In the genomic region with DNA sequence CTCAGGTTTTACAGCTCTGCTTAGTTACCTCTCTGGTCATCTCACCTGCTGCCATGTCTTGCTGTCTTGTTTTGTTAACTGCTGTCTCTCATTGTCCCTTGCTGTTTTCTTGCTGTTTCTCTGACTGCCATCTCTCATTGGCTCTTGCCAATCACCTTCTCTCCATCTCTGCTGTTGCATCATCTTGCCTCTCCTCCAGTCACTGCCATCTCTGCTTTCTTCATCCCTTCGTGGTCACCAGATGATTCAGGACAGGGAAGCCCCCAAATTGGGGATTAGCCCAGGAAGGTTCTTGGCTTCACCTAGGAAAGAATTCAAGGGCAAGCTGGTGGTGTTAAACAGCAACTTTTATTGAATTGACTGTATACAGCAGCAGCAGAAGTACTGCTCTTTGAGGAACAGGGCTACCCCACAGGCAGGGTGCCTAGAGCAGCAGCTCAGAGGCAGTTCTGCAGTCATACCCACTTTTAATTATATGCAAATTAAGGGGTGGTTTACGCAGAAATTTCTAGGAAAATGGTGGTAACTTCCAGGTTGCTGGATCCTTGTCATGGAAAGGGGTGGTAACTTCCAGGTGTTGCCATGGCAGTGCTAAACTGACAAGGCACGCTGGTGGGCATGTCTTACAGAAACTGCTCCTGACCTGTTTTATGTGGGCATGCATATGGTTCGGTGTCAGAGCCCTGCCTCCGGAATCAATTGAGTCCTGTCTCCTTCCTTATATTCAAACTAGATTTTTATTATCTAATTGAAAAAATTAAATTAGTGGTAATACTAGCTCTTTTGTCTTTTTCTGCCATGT, we compare ENCODE assay signal across 1 cellular context.
TF ChIP-seq lines count a peak whose summit lies in the region.

No MANE protein-coding gene starts in this region.

TF ChIP-seq in K562, 482 proteins besides CTCF, POLR2A, EP300 and RAD21 (continued from another document):
- TF ChIP-seq E2F1 (CRISPR knock-in tag; IDR thresholded peaks at IDR 0.05), result no peak
- TF ChIP-seq ZNF133 (CRISPR knock-in tag; IDR thresholded peaks at IDR 0.05), result no peak
- 0 out of 2 replicates have a peak, but pooled peaks have one; percentile 32 for TF ChIP-seq ATF7 (IDR thresholded peaks at IDR 0.05)
- TF ChIP-seq, protein P1, sequence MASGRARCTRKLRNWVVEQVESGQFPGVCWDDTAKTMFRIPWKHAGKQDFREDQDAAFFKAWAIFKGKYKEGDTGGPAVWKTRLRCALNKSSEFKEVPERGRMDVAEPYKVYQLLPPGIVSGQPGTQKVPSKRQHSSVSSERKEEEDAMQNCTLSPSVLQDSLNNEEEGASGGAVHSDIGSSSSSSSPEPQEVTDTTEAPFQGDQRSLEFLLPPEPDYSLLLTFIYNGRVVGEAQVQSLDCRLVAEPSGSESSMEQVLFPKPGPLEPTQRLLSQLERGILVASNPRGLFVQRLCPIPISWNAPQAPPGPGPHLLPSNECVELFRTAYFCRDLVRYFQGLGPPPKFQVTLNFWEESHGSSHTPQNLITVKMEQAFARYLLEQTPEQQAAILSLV (tag; IDR thresholded peaks at IDR 0.05), result peak; percentile 83
- TF ChIP-seq PKNOX1 (IDR thresholded peaks at IDR 0.05), result 0 out of 2 replicates have a peak, but pooled peaks have one; percentile 6
- TF ChIP-seq MCM7 (IDR thresholded peaks at IDR 0.05), result no peak
- no peak for TF ChIP-seq HMGXB4 (CRISPR knock-in tag; IDR thresholded peaks at IDR 0.05)
- 0 out of 2 replicates have a peak, but pooled peaks have one; percentile 30 for TF ChIP-seq CTBP1 (IDR thresholded peaks at IDR 0.05; ENCODE audit: borderline replicate concordance)
- TF ChIP-seq, protein P2, sequence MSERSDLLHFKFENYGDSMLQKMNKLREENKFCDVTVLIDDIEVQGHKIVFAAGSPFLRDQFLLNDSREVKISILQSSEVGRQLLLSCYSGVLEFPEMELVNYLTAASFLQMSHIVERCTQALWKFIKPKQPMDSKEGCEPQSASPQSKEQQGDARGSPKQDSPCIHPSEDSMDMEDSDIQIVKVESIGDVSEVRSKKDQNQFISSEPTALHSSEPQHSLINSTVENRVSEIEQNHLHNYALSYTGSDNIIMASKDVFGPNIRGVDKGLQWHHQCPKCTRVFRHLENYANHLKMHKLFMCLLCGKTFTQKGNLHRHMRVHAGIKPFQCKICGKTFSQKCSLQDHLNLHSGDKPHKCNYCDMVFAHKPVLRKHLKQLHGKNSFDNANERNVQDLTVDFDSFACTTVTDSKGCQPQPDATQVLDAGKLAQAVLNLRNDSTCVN (CRISPR knock-in tag; IDR thresholded peaks at IDR 0.05), result 0 out of 2 replicates have a peak, but pooled peaks have one; percentile 5
- TF ChIP-seq RFX1 (IDR thresholded peaks at IDR 0.05), result peak; percentile 67
- TF ChIP-seq ASH1L (IDR thresholded peaks at IDR 0.05; ENCODE audit: borderline replicate concordance, low read depth, partially characterized antibody), result no peak
- TF ChIP-seq CEBPG (CRISPR knock-in tag; IDR thresholded peaks at IDR 0.05), result peak; percentile 89
- TF ChIP-seq CEBPG (tag; conservative IDR thresholded peaks at IDR 0.05 in 1 of 2, IDR thresholded peaks at IDR 0.05 in 1 of 2), result peak; percentile 94 to 95
- TF ChIP-seq SREBF1 (IDR thresholded peaks at IDR 0.05; ENCODE audit: borderline replicate concordance, low read depth, low read length), result no peak
- TF ChIP-seq, protein P3, sequence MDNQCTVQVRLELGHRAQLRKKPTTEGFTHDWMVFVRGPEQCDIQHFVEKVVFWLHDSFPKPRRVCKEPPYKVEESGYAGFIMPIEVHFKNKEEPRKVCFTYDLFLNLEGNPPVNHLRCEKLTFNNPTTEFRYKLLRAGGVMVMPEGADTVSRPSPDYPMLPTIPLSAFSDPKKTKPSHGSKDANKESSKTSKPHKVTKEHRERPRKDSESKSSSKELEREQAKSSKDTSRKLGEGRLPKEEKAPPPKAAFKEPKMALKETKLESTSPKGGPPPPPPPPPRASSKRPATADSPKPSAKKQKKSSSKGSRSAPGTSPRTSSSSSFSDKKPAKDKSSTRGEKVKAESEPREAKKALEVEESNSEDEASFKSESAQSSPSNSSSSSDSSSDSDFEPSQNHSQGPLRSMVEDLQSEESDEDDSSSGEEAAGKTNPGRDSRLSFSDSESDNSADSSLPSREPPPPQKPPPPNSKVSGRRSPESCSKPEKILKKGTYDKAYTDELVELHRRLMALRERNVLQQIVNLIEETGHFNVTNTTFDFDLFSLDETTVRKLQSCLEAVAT (IDR thresholded peaks at IDR 0.05), result no peak
- TF ChIP-seq JUND (IDR thresholded peaks at IDR 0.05; ENCODE audit: borderline replicate concordance, low read depth, low read length), result peak; percentile 66
- TF ChIP-seq JUND (tag; IDR thresholded peaks at IDR 0.05; ENCODE audit: borderline replicate concordance, low read depth, low read length), result no peak
- TF ChIP-seq, protein P4, sequence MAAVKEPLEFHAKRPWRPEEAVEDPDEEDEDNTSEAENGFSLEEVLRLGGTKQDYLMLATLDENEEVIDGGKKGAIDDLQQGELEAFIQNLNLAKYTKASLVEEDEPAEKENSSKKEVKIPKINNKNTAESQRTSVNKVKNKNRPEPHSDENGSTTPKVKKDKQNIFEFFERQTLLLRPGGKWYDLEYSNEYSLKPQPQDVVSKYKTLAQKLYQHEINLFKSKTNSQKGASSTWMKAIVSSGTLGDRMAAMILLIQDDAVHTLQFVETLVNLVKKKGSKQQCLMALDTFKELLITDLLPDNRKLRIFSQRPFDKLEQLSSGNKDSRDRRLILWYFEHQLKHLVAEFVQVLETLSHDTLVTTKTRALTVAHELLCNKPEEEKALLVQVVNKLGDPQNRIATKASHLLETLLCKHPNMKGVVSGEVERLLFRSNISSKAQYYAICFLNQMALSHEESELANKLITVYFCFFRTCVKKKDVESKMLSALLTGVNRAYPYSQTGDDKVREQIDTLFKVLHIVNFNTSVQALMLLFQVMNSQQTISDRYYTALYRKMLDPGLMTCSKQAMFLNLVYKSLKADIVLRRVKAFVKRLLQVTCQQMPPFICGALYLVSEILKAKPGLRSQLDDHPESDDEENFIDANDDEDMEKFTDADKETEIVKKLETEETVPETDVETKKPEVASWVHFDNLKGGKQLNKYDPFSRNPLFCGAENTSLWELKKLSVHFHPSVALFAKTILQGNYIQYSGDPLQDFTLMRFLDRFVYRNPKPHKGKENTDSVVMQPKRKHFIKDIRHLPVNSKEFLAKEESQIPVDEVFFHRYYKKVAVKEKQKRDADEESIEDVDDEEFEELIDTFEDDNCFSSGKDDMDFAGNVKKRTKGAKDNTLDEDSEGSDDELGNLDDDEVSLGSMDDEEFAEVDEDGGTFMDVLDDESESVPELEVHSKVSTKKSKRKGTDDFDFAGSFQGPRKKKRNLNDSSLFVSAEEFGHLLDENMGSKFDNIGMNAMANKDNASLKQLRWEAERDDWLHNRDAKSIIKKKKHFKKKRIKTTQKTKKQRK (IDR thresholded peaks at IDR 0.05; ENCODE audit: borderline replicate concordance, low read depth, low read length), result no peak
- TF ChIP-seq TRIM24 (IDR thresholded peaks at IDR 0.05), result peak; percentile 27 to 41; a peak in 2 of 4 replicates
- TF ChIP-seq, protein P5, sequence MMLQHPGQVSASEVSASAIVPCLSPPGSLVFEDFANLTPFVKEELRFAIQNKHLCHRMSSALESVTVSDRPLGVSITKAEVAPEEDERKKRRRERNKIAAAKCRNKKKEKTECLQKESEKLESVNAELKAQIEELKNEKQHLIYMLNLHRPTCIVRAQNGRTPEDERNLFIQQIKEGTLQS (IDR thresholded peaks at IDR 0.05), result peak; percentile 96
- TF ChIP-seq, protein P5 (CRISPR knock-in tag; conservative IDR thresholded peaks at IDR 0.05), result peak; percentile 78
- TF ChIP-seq ZSCAN32 (CRISPR knock-in tag; IDR thresholded peaks at IDR 0.05), result peak; percentile 63; the same call in 1 of the 2 replicates
- TF ChIP-seq CEBPB (tag; IDR thresholded peaks at IDR 0.05), result peak; percentile 91
- TF ChIP-seq ZNF592 (IDR thresholded peaks at IDR 0.05), result 0 out of 2 replicates have a peak, but pooled peaks have one; percentile 33
- TF ChIP-seq NBN (IDR thresholded peaks at IDR 0.05; ENCODE audit: low read depth), result no peak
- peak; percentile 67 for TF ChIP-seq ATF4 (CRISPR knock-in tag; IDR thresholded peaks at IDR 0.05)
